ENCODE assay signal across 28 cellular contexts in the genomic region with DNA sequence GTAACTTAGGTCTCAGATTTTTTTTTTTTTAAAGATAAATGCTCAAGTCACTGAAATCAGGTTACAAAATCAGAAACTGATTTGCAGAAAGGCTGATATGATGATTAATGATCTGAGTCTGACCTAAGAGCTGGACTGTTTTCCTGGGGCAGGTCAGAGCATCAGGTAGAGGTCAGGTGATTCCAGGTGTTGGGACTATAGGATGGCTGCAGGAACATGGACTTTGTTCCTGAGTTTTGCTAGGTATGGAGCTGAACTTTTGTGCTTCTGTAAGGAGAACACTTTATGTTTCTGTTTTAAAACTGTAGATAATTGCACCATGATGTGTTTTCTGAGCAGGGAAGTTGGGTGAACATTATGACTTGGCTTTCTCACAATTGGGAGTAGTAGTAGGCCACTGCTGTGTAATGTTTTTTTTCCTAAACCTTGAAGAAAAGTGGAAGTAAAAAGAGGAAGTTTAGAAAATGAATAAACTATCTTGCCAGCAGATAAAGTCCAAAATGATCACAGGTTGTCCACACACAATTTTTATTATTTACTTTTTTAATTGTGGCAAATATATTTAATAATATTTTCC.
DNase-seq lines count a peak whose midpoint lies in the region; ATAC-seq and TF ChIP-seq lines count a peak whose summit lies in the region.
"Had no signal": no experiment of that assay in that cellular context is flagged by ENCODE, and none has a peak within 500 bp of the region (broad histone marks: within the 10 kb centered on the region; RNA-seq: fewer than 3 reads in every experiment).

No MANE protein-coding gene starts in this region.

- no peak for TF ChIP-seq CTCF in WTC11 (IDR thresholded peaks at IDR 0.05)
- no peak for TF ChIP-seq CTCF in spleen (IDR thresholded peaks at IDR 0.05 in 8 of 11, conservative IDR thresholded peaks at IDR 0.05 in 3 of 11)

- H3K27me3 Mint-ChIP-seq in WTC11 (ENCODE audit: low read depth): no peaks in the 10 kb centered on the region; the same call in 1 of the 2 replicates
- H3K27me3 Mint-ChIP-seq: memory B cell had no signal

- peak; percentile 38 for ATAC-seq in GM18909 (IDR thresholded peaks at IDR 0.05; ENCODE audit: poor library complexity, unreplicated experiment)
- ATAC-seq in WTC11: no peak
- ATAC-seq in left ventricle myocardium superior: no peak
- ATAC-seq: activated CD8-positive, alpha-beta T cell treated with anti-CD3 and anti-CD28 coated beads, Interleukin-2, amount 10 ng/mL, durations not matched to agents 7 days and 5 days; gastroesophageal sphincter; SK-N-SH treated with all-trans-retinoic acid at 6 μM for 48 hours had no signal

- peaks cover 14% of the 10 kb centered on the region for H3K4me1 Mint-ChIP-seq in WTC11

- no peaks in the 10 kb centered on the region for H3K36me3 Mint-ChIP-seq in WTC11
- H3K36me3 Mint-ChIP-seq: memory B cell had no signal

- no peaks in the 10 kb centered on the region for H3K36me3 ChIP-seq in spleen
- H3K36me3 ChIP-seq: adrenal gland, brain microvascular endothelial cell, colonic mucosa, esophagus squamous epithelium, gastroesophageal sphincter, right atrium auricular region had no signal

- H3K4me3 Mint-ChIP-seq in WTC11: no peak overlapping the region
- H3K4me3 Mint-ChIP-seq: activated CD8-positive, alpha-beta T cell treated with anti-CD3 and anti-CD28 coated beads, Interleukin-2, amount 10 ng/mL, durations not matched to agents 7 days and 5 days; endodermal cell; memory B cell had no signal

- no peaks in the 10 kb centered on the region for H3K27me3 ChIP-seq in spleen (replicated peaks in 1 of 7)
- H3K27me3 ChIP-seq: adrenal gland, brain microvascular endothelial cell, colonic mucosa, esophagus squamous epithelium, gastroesophageal sphincter, right atrium auricular region had no signal

- H3K4me1 ChIP-seq in spleen: peaks cover 0 to 10% (median 0%) of the 10 kb centered on the region in 6 donors
- H3K4me1 ChIP-seq: adrenal gland, colonic mucosa, esophagus squamous epithelium, gastroesophageal sphincter, right atrium auricular region had no signal

- H3K27ac Mint-ChIP-seq in WTC11: no peak overlapping the region
- H3K27ac Mint-ChIP-seq: activated CD8-positive, alpha-beta T cell treated with anti-CD3 and anti-CD28 coated beads, Interleukin-2, amount 10 ng/mL, durations not matched to agents 7 days and 5 days; endodermal cell; memory B cell had no signal

- H3K9me3 ChIP-seq in spleen: no peaks in the 10 kb centered on the region
- H3K9me3 ChIP-seq: adrenal gland, colonic mucosa, esophagus squamous epithelium, gastroesophageal sphincter, right atrium auricular region had no signal

- TF ChIP-seq POLR2A in spleen (IDR thresholded peaks at IDR 0.05): no peak

- POLR2A ChIA-PET in WTC11 (lab: Charles Lee): no interaction called here

- CTCF ChIA-PET in WTC11 (lab: Charles Lee): interaction anchor here (1.2 kb wide), 1 partner anchor 10 kb away, joined by 4 read pairs; no protein-coding TSS in a partner anchor

- DNase-seq in NOMO-1 (lab: John Stamatoyannopoulos, UW; ENCODE audit: unreplicated experiment in 2 of 2) (peak; percentile 70 to 93), WTC11 (ENCODE audit: low spot score) (no peak), spleen (no peak), T-helper 1 cell (no peak), left ventricle myocardium superior (no peak), NCI-H2081 (lab: John Stamatoyannopoulos, UW) (no peak)
- DNase-seq: activated CD4-positive, alpha-beta T cell treated with anti-CD3 and anti-CD28 coated beads for 1 hour; activated CD8-positive, alpha-beta T cell treated with anti-CD3 and anti-CD28 coated beads, Interleukin-2, amount 10 ng/mL, durations not matched to agents 7 days and 5 days; activated naive CD4-positive, alpha-beta T cell; activated T-cell treated with anti-CD3 and anti-CD28 coated beads, Interleukin-2, amount 50 U/mL, for 1 hour; adrenal gland; brain microvascular endothelial cell; colonic mucosa; endodermal cell; esophagus squamous epithelium; kidney glomerular epithelial cell; NCI-H1417 treated with DMSO at 0.1 percent for 48 hours; NCI-H510A; NK-92 treated with Interleukin-12 subunit alpha and Interleukin-12 subunit beta, amount 100 ng/mL, for 24 hours; stimulated activated CD4-positive, alpha-beta T cell treated with anti-CD3 and anti-CD28 coated beads, Interleukin-15, amount 100 ng/mL, for 24 hours; T1000 had no signal

- H3K27ac ChIP-seq in spleen: peak overlapping the region in 5 of 8 donors; percentile 48 to 80 (median 76)
- H3K27ac ChIP-seq: adrenal gland, brain microvascular endothelial cell, C4-2B, colonic mucosa, esophagus squamous epithelium, gastroesophageal sphincter, right atrium auricular region, RWPE1 had no signal

- no peaks in the 10 kb centered on the region for H3K9me3 Mint-ChIP-seq in WTC11
- H3K9me3 Mint-ChIP-seq: endodermal cell had no signal

- intact Hi-C loops in spleen (cut with DNase I; ENCODE audit: low total_unique reads) (no loop called here), left ventricle myocardium superior (cut with micrococcal nuclease) (no loop called here)

- H3K4me3 ChIP-seq in spleen: no peak overlapping the region
- H3K4me3 ChIP-seq: adrenal gland, colonic mucosa, esophagus squamous epithelium, gastroesophageal sphincter, right atrium auricular region had no signal

TF ChIP-seq in WTC11, 78 proteins besides CTCF, POLR2A, EP300 and RAD21:
- TF ChIP-seq CBFB (CRISPR knock-in tag; IDR thresholded peaks at IDR 0.05; ENCODE audit: low read depth): no peak
- TF ChIP-seq HMGA2 (CRISPR knock-in tag; IDR thresholded peaks at IDR 0.05): peak; percentile 9; the same call in 1 of the 2 replicates

Comparison
In these comparisons a context has a peak if more than half of its experiments do, and no peak if none do; other contexts are left out.
1. DNase-seq: peak in NOMO-1 (2 of 2); none in WTC11 (single experiment), spleen (single experiment), T-helper 1 cell (0 of 5), left ventricle myocardium superior (single experiment) and NCI-H2081 (0 of 2).